In the genomic region with DNA sequence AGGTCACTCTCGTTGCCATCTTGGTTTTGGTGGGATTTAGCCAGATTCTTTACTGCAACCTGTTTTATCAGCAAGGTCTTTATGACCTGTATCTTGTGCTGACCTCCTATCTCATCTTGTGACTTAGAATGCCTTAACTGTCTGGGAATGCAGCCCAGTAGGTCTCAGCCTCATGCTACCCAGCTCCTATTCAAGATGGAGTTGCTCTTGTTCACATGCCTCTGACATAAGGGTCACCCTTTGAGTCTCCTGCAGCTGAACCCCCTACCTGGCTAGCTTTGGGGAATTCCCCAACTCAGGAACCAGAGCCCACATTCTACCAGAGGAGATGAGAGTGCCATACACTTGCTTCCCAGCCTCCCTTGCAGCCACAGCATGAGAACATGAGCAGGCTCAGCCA, we compare ENCODE assay signal across 1 cellular context.
A peak's percentile ranks its signal among the peaks of the same experiment; 100 is the strongest.
TF ChIP-seq lines count a peak whose summit lies in the region.
"Not testable (repeated sequence)": the region's sequence is repeated elsewhere in the genome, so short reads cannot be mapped to it uniquely, and the experiment has no call there.

No MANE protein-coding gene starts in this region.

TF ChIP-seq in K562, 482 proteins besides CTCF, POLR2A, EP300 and RAD21:
- not testable (repeated sequence) for TF ChIP-seq NR4A1 (CRISPR knock-in tag; IDR thresholded peaks at IDR 0.05)
- TF ChIP-seq NR4A1 (tag; IDR thresholded peaks at IDR 0.05): peak; percentile 82
- TF ChIP-seq ERF (CRISPR knock-in tag; IDR thresholded peaks at IDR 0.05): peak; percentile 51; the same call in 1 of the 2 replicates
- TF ChIP-seq ZNF165 (CRISPR knock-in tag; IDR thresholded peaks at IDR 0.05; ENCODE audit: borderline replicate concordance): peak; percentile 59; the same call in 1 of the 2 replicates
- TF ChIP-seq ZNF239 (CRISPR knock-in tag; IDR thresholded peaks at IDR 0.05): peak; percentile 74
- TF ChIP-seq PYGO2 (tag; IDR thresholded peaks at IDR 0.05): peak; percentile 72; the same call in 1 of the 2 replicates
- 0 out of 2 replicates have a peak, but pooled peaks have one; percentile 53 for TF ChIP-seq PTRF (tag; IDR thresholded peaks at IDR 0.05)
- peak; percentile 24; the same call in 1 of the 2 replicates for TF ChIP-seq ZNF354B (CRISPR knock-in tag; IDR thresholded peaks at IDR 0.05)
- TF ChIP-seq, protein P1, sequence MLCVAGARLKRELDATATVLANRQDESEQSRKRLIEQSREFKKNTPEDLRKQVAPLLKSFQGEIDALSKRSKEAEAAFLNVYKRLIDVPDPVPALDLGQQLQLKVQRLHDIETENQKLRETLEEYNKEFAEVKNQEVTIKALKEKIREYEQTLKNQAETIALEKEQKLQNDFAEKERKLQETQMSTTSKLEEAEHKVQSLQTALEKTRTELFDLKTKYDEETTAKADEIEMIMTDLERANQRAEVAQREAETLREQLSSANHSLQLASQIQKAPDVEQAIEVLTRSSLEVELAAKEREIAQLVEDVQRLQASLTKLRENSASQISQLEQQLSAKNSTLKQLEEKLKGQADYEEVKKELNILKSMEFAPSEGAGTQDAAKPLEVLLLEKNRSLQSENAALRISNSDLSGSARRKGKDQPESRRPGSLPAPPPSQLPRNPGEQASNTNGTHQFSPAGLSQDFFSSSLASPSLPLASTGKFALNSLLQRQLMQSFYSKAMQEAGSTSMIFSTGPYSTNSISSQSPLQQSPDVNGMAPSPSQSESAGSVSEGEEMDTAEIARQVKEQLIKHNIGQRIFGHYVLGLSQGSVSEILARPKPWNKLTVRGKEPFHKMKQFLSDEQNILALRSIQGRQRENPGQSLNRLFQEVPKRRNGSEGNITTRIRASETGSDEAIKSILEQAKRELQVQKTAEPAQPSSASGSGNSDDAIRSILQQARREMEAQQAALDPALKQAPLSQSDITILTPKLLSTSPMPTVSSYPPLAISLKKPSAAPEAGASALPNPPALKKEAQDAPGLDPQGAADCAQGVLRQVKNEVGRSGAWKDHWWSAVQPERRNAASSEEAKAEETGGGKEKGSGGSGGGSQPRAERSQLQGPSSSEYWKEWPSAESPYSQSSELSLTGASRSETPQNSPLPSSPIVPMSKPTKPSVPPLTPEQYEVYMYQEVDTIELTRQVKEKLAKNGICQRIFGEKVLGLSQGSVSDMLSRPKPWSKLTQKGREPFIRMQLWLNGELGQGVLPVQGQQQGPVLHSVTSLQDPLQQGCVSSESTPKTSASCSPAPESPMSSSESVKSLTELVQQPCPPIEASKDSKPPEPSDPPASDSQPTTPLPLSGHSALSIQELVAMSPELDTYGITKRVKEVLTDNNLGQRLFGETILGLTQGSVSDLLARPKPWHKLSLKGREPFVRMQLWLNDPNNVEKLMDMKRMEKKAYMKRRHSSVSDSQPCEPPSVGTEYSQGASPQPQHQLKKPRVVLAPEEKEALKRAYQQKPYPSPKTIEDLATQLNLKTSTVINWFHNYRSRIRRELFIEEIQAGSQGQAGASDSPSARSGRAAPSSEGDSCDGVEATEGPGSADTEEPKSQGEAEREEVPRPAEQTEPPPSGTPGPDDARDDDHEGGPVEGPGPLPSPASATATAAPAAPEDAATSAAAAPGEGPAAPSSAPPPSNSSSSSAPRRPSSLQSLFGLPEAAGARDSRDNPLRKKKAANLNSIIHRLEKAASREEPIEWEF (CRISPR knock-in tag; IDR thresholded peaks at IDR 0.05): 0 out of 2 replicates have a peak, but pooled peaks have one; percentile 45
- 0 out of 4 replicates have a peak, but pooled peaks of 1 of the 2 experiments have one; percentile 32 for TF ChIP-seq MAZ (CRISPR knock-in tag; conservative IDR thresholded peaks at IDR 0.05 in 1 of 2, IDR thresholded peaks at IDR 0.05 in 1 of 2)
- TF ChIP-seq, protein P2, sequence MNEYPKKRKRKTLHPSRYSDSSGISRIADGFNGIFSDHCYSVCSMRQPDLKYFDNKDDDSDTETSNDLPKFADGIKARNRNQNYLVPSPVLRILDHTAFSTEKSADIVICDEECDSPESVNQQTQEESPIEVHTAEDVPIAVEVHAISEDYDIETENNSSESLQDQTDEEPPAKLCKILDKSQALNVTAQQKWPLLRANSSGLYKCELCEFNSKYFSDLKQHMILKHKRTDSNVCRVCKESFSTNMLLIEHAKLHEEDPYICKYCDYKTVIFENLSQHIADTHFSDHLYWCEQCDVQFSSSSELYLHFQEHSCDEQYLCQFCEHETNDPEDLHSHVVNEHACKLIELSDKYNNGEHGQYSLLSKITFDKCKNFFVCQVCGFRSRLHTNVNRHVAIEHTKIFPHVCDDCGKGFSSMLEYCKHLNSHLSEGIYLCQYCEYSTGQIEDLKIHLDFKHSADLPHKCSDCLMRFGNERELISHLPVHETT (CRISPR knock-in tag; conservative IDR thresholded peaks at IDR 0.05 in 1 of 2, IDR thresholded peaks at IDR 0.05 in 1 of 2): 0 out of 4 replicates have a peak, but pooled peaks of 1 of the 2 experiments have one; percentile 57
- TF ChIP-seq, protein P3, sequence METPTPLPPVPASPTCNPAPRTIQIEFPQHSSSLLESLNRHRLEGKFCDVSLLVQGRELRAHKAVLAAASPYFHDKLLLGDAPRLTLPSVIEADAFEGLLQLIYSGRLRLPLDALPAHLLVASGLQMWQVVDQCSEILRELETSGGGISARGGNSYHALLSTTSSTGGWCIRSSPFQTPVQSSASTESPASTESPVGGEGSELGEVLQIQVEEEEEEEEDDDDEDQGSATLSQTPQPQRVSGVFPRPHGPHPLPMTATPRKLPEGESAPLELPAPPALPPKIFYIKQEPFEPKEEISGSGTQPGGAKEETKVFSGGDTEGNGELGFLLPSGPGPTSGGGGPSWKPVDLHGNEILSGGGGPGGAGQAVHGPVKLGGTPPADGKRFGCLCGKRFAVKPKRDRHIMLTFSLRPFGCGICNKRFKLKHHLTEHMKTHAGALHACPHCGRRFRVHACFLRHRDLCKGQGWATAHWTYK (CRISPR knock-in tag; IDR thresholded peaks at IDR 0.05): peak; percentile 81
- peak; percentile 68; the same call in 1 of the 2 replicates for TF ChIP-seq ZNF583 (CRISPR knock-in tag; IDR thresholded peaks at IDR 0.05)
- TF ChIP-seq, protein P4, sequence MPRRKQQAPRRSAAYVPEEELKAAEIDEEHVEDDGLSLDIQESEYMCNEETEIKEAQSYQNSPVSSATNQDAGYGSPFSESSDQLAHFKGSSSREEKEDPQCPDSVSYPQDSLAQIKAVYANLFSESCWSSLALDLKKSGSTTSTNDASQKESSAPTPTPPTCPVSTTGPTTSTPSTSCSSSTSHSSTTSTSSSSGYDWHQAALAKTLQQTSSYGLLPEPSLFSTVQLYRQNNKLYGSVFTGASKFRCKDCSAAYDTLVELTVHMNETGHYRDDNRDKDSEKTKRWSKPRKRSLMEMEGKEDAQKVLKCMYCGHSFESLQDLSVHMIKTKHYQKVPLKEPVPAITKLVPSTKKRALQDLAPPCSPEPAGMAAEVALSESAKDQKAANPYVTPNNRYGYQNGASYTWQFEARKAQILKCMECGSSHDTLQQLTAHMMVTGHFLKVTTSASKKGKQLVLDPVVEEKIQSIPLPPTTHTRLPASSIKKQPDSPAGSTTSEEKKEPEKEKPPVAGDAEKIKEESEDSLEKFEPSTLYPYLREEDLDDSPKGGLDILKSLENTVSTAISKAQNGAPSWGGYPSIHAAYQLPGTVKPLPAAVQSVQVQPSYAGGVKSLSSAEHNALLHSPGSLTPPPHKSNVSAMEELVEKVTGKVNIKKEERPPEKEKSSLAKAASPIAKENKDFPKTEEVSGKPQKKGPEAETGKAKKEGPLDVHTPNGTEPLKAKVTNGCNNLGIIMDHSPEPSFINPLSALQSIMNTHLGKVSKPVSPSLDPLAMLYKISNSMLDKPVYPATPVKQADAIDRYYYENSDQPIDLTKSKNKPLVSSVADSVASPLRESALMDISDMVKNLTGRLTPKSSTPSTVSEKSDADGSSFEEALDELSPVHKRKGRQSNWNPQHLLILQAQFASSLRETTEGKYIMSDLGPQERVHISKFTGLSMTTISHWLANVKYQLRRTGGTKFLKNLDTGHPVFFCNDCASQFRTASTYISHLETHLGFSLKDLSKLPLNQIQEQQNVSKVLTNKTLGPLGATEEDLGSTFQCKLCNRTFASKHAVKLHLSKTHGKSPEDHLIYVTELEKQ (CRISPR knock-in tag; IDR thresholded peaks at IDR 0.05): peak; percentile 64; the same call in 1 of the 2 replicates
- TF ChIP-seq SMAD3 (CRISPR knock-in tag; conservative IDR thresholded peaks at IDR 0.05): peak; percentile 70; the same call in 1 of the 2 replicates
- peak; percentile 77 for TF ChIP-seq SMAD4 (CRISPR knock-in tag; conservative IDR thresholded peaks at IDR 0.05)
- peak in 1 of 2 experiments; percentile 68; a peak in 2 of 4 replicates for TF ChIP-seq TEAD1 (CRISPR knock-in tag; IDR thresholded peaks at IDR 0.05)
- peak; percentile 67; the same call in 1 of the 2 replicates for TF ChIP-seq E2F3 (CRISPR knock-in tag; IDR thresholded peaks at IDR 0.05)
- TF ChIP-seq TCFL5 (CRISPR knock-in tag; conservative IDR thresholded peaks at IDR 0.05): 0 out of 2 replicates have a peak, but pooled peaks have one; percentile 12
- peak; percentile 87 for TF ChIP-seq KLF6 (CRISPR knock-in tag; IDR thresholded peaks at IDR 0.05; ENCODE audit: borderline replicate concordance)
- TF ChIP-seq HDAC8 (tag; IDR thresholded peaks at IDR 0.05): peak; percentile 70
- TF ChIP-seq, protein P5, sequence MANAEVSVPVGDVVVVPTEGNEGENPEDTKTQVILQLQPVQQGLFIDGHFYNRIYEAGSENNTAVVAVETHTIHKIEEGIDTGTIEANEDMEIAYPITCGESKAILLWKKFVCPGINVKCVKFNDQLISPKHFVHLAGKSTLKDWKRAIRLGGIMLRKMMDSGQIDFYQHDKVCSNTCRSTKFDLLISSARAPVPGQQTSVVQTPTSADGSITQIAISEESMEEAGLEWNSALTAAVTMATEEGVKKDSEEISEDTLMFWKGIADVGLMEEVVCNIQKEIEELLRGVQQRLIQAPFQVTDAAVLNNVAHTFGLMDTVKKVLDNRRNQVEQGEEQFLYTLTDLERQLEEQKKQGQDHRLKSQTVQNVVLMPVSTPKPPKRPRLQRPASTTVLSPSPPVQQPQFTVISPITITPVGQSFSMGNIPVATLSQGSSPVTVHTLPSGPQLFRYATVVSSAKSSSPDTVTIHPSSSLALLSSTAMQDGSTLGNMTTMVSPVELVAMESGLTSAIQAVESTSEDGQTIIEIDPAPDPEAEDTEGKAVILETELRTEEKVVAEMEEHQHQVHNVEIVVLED (CRISPR knock-in tag; IDR thresholded peaks at IDR 0.05): peak; percentile 19; the same call in 1 of the 2 replicates
- TF ChIP-seq, protein P6, sequence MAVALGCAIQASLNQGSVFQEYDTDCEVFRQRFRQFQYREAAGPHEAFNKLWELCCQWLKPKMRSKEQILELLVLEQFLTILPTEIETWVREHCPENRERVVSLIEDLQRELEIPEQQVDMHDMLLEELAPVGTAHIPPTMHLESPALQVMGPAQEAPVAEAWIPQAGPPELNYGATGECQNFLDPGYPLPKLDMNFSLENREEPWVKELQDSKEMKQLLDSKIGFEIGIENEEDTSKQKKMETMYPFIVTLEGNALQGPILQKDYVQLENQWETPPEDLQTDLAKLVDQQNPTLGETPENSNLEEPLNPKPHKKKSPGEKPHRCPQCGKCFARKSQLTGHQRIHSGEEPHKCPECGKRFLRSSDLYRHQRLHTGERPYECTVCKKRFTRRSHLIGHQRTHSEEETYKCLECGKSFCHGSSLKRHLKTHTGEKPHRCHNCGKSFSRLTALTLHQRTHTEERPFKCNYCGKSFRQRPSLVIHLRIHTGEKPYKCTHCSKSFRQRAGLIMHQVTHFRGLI (CRISPR knock-in tag; IDR thresholded peaks at IDR 0.05): peak; percentile 68; the same call in 1 of the 2 replicates
- TF ChIP-seq ZNF79 (CRISPR knock-in tag; IDR thresholded peaks at IDR 0.05; ENCODE audit: low read depth): peak; percentile 84
- TF ChIP-seq ZNF76 (CRISPR knock-in tag; IDR thresholded peaks at IDR 0.05; ENCODE audit: borderline replicate concordance): 0 out of 2 replicates have a peak, but pooled peaks have one; percentile 66
- TF ChIP-seq ZNF41 (CRISPR knock-in tag; conservative IDR thresholded peaks at IDR 0.05): peak; percentile 79; the same call in 1 of the 2 replicates
- TF ChIP-seq, protein P7, sequence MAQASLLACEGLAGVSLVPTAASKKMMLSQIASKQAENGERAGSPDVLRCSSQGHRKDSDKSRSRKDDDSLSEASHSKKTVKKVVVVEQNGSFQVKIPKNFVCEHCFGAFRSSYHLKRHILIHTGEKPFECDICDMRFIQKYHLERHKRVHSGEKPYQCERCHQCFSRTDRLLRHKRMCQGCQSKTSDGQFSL (CRISPR knock-in tag; IDR thresholded peaks at IDR 0.05): not testable (repeated sequence)
- TF ChIP-seq, protein P7 (tag; IDR thresholded peaks at IDR 0.05): peak in 1 of 2 experiments; percentile 71; a peak in 1 of 4 replicates
- TF ChIP-seq GTF2A2 (tag; IDR thresholded peaks at IDR 0.05): peak; percentile 58; the same call in 1 of the 2 replicates
- TF ChIP-seq ZKSCAN3 (CRISPR knock-in tag; IDR thresholded peaks at IDR 0.05): 0 out of 2 replicates have a peak, but pooled peaks have one; percentile 28
- peak; percentile 86 for TF ChIP-seq HIVEP1 (CRISPR knock-in tag; IDR thresholded peaks at IDR 0.05)
- TF ChIP-seq, protein P8, sequence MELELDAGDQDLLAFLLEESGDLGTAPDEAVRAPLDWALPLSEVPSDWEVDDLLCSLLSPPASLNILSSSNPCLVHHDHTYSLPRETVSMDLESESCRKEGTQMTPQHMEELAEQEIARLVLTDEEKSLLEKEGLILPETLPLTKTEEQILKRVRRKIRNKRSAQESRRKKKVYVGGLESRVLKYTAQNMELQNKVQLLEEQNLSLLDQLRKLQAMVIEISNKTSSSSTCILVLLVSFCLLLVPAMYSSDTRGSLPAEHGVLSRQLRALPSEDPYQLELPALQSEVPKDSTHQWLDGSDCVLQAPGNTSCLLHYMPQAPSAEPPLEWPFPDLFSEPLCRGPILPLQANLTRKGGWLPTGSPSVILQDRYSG (tag; conservative IDR thresholded peaks at IDR 0.05; ENCODE audit: low read depth): 0 out of 2 replicates have a peak, but pooled peaks have one; percentile 67
- TF ChIP-seq ZKSCAN8 (CRISPR knock-in tag; IDR thresholded peaks at IDR 0.05): 0 out of 2 replicates have a peak, but pooled peaks have one; percentile 45
- TF ChIP-seq ZNF311 (CRISPR knock-in tag; IDR thresholded peaks at IDR 0.05): peak; percentile 92
- TF ChIP-seq ZNF134 (CRISPR knock-in tag; conservative IDR thresholded peaks at IDR 0.05): peak; percentile 61; the same call in 1 of the 2 replicates
- peak; percentile 69; the same call in 1 of the 2 replicates for TF ChIP-seq ZBTB17 (CRISPR knock-in tag; IDR thresholded peaks at IDR 0.05)
- TF ChIP-seq ZNF766 (CRISPR knock-in tag; conservative IDR thresholded peaks at IDR 0.05): 0 out of 2 replicates have a peak, but pooled peaks have one; percentile 42
- TF ChIP-seq BCL6 (CRISPR knock-in tag; IDR thresholded peaks at IDR 0.05): peak; percentile 45; the same call in 1 of the 2 replicates
- TF ChIP-seq BACH1 (tag; IDR thresholded peaks at IDR 0.05): peak; percentile 47; the same call in 1 of the 2 replicates
